ENCODE assay signal across 3 cellular contexts in genomic region chr13:35165205-35165604, GRCh38.
TF ChIP-seq lines count a peak whose summit lies in the region.

No MANE protein-coding gene starts in this region.

TF ChIP-seq in GM23338, 12 proteins besides CTCF, POLR2A, EP300 and RAD21:
- TF ChIP-seq ZNF331 (CRISPR knock-in tag; IDR thresholded peaks at IDR 0.05; ENCODE audit: low read depth) (no peak), EZH2phosphoT487 (IDR thresholded peaks at IDR 0.05; ENCODE audit: unreplicated experiment) (no peak), ZNF114 (CRISPR knock-in tag; IDR thresholded peaks at IDR 0.05) (no peak)

TF ChIP-seq in WTC11, 78 proteins besides CTCF, POLR2A, EP300 and RAD21:
- TF ChIP-seq CDX4 (CRISPR knock-in tag; IDR thresholded peaks at IDR 0.05; ENCODE audit: borderline replicate concordance), result no peak
- no peak for TF ChIP-seq PRRX2 (CRISPR knock-in tag; IDR thresholded peaks at IDR 0.05)
- no peak for TF ChIP-seq ZNF671 (CRISPR knock-in tag; IDR thresholded peaks at IDR 0.05)
- TF ChIP-seq, protein P1, sequence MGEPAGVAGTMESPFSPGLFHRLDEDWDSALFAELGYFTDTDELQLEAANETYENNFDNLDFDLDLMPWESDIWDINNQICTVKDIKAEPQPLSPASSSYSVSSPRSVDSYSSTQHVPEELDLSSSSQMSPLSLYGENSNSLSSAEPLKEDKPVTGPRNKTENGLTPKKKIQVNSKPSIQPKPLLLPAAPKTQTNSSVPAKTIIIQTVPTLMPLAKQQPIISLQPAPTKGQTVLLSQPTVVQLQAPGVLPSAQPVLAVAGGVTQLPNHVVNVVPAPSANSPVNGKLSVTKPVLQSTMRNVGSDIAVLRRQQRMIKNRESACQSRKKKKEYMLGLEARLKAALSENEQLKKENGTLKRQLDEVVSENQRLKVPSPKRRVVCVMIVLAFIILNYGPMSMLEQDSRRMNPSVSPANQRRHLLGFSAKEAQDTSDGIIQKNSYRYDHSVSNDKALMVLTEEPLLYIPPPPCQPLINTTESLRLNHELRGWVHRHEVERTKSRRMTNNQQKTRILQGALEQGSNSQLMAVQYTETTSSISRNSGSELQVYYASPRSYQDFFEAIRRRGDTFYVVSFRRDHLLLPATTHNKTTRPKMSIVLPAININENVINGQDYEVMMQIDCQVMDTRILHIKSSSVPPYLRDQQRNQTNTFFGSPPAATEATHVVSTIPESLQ (CRISPR knock-in tag; IDR thresholded peaks at IDR 0.05), result no peak
- TF ChIP-seq, protein P2, sequence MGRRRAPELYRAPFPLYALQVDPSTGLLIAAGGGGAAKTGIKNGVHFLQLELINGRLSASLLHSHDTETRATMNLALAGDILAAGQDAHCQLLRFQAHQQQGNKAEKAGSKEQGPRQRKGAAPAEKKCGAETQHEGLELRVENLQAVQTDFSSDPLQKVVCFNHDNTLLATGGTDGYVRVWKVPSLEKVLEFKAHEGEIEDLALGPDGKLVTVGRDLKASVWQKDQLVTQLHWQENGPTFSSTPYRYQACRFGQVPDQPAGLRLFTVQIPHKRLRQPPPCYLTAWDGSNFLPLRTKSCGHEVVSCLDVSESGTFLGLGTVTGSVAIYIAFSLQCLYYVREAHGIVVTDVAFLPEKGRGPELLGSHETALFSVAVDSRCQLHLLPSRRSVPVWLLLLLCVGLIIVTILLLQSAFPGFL (CRISPR knock-in tag; IDR thresholded peaks at IDR 0.05; ENCODE audit: borderline replicate concordance), result no peak
- no peak for TF ChIP-seq FOXP1 (CRISPR knock-in tag; IDR thresholded peaks at IDR 0.05; ENCODE audit: borderline replicate concordance)
- no peak for TF ChIP-seq IRF2 (CRISPR knock-in tag; IDR thresholded peaks at IDR 0.05; ENCODE audit: borderline replicate concordance, low read depth)
- TF ChIP-seq, protein P3, sequence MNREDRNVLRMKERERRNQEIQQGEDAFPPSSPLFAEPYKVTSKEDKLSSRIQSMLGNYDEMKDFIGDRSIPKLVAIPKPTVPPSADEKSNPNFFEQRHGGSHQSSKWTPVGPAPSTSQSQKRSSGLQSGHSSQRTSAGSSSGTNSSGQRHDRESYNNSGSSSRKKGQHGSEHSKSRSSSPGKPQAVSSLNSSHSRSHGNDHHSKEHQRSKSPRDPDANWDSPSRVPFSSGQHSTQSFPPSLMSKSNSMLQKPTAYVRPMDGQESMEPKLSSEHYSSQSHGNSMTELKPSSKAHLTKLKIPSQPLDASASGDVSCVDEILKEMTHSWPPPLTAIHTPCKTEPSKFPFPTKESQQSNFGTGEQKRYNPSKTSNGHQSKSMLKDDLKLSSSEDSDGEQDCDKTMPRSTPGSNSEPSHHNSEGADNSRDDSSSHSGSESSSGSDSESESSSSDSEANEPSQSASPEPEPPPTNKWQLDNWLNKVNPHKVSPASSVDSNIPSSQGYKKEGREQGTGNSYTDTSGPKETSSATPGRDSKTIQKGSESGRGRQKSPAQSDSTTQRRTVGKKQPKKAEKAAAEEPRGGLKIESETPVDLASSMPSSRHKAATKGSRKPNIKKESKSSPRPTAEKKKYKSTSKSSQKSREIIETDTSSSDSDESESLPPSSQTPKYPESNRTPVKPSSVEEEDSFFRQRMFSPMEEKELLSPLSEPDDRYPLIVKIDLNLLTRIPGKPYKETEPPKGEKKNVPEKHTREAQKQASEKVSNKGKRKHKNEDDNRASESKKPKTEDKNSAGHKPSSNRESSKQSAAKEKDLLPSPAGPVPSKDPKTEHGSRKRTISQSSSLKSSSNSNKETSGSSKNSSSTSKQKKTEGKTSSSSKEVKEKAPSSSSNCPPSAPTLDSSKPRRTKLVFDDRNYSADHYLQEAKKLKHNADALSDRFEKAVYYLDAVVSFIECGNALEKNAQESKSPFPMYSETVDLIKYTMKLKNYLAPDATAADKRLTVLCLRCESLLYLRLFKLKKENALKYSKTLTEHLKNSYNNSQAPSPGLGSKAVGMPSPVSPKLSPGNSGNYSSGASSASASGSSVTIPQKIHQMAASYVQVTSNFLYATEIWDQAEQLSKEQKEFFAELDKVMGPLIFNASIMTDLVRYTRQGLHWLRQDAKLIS (CRISPR knock-in tag; IDR thresholded peaks at IDR 0.05; ENCODE audit: borderline replicate concordance), result no peak

TF ChIP-seq in H1, 55 proteins besides CTCF, POLR2A, EP300 and RAD21:
- 0 out of 2 replicates have a peak, but pooled peaks have one; percentile 5 for TF ChIP-seq TEAD4 (IDR thresholded peaks at IDR 0.05; ENCODE audit: low read depth, low read length)
- TF ChIP-seq SP1 (IDR thresholded peaks at IDR 0.05; ENCODE audit: low read depth, low read length), result no peak
